In genomic region chr2:201419986-201420385, GRCh38 we compare ENCODE assay signal across 1 cellular context.
TF ChIP-seq lines count a peak whose summit lies in the region.

No MANE protein-coding gene starts in this region.

TF ChIP-seq in HepG2, 621 proteins besides CTCF, POLR2A, EP300 and RAD21:
- no peak for TF ChIP-seq ZNF337 (CRISPR knock-in tag; IDR thresholded peaks at IDR 0.05; ENCODE audit: borderline replicate concordance, low read depth)
- no peak for TF ChIP-seq CBX2 (IDR thresholded peaks at IDR 0.05; ENCODE audit: low read depth, low read length)
- no peak for TF ChIP-seq CBX2 (CRISPR knock-in tag; IDR thresholded peaks at IDR 0.05; ENCODE audit: low read depth)
